26 cellular contexts compared by ENCODE assay signal in the genomic region with DNA sequence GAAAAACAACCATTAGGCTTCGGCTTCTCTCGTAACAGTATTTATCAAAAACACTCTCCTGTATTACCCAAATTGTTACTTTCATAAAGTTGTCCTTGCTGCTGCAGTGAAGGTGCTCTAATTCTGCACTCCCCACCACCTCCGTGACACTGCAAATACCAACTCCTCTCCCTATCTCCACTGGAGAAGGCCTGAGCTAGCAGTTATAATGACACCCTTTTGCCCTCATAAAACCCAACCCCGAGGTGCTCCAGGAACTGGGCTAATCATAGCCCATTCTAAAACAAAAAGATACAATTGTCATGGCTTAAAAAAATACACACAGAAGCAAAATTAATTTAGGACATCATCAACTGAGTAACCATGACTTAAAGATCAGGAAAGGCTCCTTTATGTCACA. TPM values are rescaled to one million over a fixed set of nuclear protein-coding genes. Genes with fewer than 3 reads are reported as not detected.
"Had no signal": no experiment of that assay in that cellular context is flagged by ENCODE, and none has a peak within 500 bp of the region (broad histone marks: within the 10 kb centered on the region; RNA-seq: fewer than 3 reads in every experiment).

No MANE protein-coding gene starts in this region.

- FAIRE-seq: urothelium cell line had no signal

- H3K4me3 ChIP-seq: hepatocyte, left lung, lower lobe of right lung, neural progenitor cell, right atrium auricular region, right lobe of liver, suprapubic skin, thoracic aorta, tibial artery, upper lobe of right lung had no signal

- H3K36me3 Mint-ChIP-seq: natural killer cell; neural progenitor cell; stimulated activated effector memory CD8-positive, alpha-beta T cell treated with anti-CD3 and anti-CD28 coated beads, Interleukin-12 subunit alpha, Interleukin-12 subunit beta, amount 100 ng/mL, for 72 hours had no signal

- H3K27ac ChIP-seq: hepatocyte, left lung, lower lobe of right lung, neural progenitor cell, neutrophil, right atrium auricular region, right lobe of liver, suprapubic skin, thoracic aorta, tibial artery, upper lobe of right lung had no signal

- H3K9ac ChIP-seq: neural progenitor cell had no signal

- H2AFZ ChIP-seq: hepatocyte, neural progenitor cell had no signal

- H3K27ac Mint-ChIP-seq: natural killer cell; nephron progenitor cell; neural progenitor cell; progenitor cell of endocrine pancreas; stimulated activated effector memory CD8-positive, alpha-beta T cell treated with anti-CD3 and anti-CD28 coated beads, Interleukin-12 subunit alpha, Interleukin-12 subunit beta, amount 100 ng/mL, for 72 hours; stimulated activated naive CD8-positive, alpha-beta T cell treated with anti-CD3 and anti-CD28 coated beads, Interleukin-15, Interleukin-2, amounts not matched to agents 100 ng/mL and 50 ng/mL, for 24 hours had no signal

- H3K9me3 ChIP-seq: left lung, lower lobe of right lung, neutrophil, right atrium auricular region, right lobe of liver, suprapubic skin, thoracic aorta, tibial artery, upper lobe of right lung had no signal

- H3K4me2 ChIP-seq: hepatocyte had no signal

- H3K36me3 ChIP-seq: left lung, lower lobe of right lung, neural progenitor cell, neutrophil, right atrium auricular region, right lobe of liver, suprapubic skin, thoracic aorta, tibial artery, upper lobe of right lung had no signal

- DNase-seq: left cardiac atrium; left lung; lower lobe of right lung; naive B cell; natural killer cell; nephron progenitor cell; right lobe of liver; stimulated activated CD4-positive, alpha-beta T cell treated with anti-CD3 and anti-CD28 coated beads, Interleukin-12 subunit alpha, Interleukin-12 subunit beta, amount 100 ng/mL, for 4 hours; stimulated activated CD4-positive, alpha-beta T cell treated with anti-CD3 and anti-CD28 coated beads, Interleukin-15, amount 100 ng/mL, for 24 hours; stimulated activated CD4-positive, alpha-beta T cell treated with anti-CD3 and anti-CD28 coated beads, Interleukin-2, amount 100 ng/mL, for 24 hours; stimulated activated CD4-positive, alpha-beta T cell treated with anti-CD3 and anti-CD28 coated beads, Interleukin-4, amount 100 ng/mL, for 1 hour; stimulated activated naive CD4-positive, alpha-beta T cell; tibial artery; trophoblast cell; upper lobe of right lung had no signal

- H3K4me3 Mint-ChIP-seq: naive B cell; natural killer cell; nephron progenitor cell; neural progenitor cell; stimulated activated effector memory CD8-positive, alpha-beta T cell treated with anti-CD3 and anti-CD28 coated beads, Interleukin-12 subunit alpha, Interleukin-12 subunit beta, amount 100 ng/mL, for 72 hours; stimulated activated naive CD8-positive, alpha-beta T cell treated with anti-CD3 and anti-CD28 coated beads, Interleukin-15, Interleukin-2, amounts not matched to agents 100 ng/mL and 50 ng/mL, for 24 hours had no signal

- H3K79me2 ChIP-seq: hepatocyte had no signal

- ATAC-seq: left cardiac atrium, lower lobe of right lung, natural killer cell, right lobe of liver, upper lobe of right lung had no signal

- H3K27me3 Mint-ChIP-seq: progenitor cell of endocrine pancreas; stimulated activated naive CD8-positive, alpha-beta T cell treated with anti-CD3 and anti-CD28 coated beads, Interleukin-15, Interleukin-2, amounts not matched to agents 100 ng/mL and 50 ng/mL, for 24 hours had no signal

- H3K27me3 ChIP-seq: hepatocyte, left lung, neural progenitor cell, neutrophil, right atrium auricular region, right lobe of liver, suprapubic skin, tibial artery, upper lobe of right lung had no signal

- H3K4me1 ChIP-seq: left lung, lower lobe of right lung, neural progenitor cell, right atrium auricular region, right lobe of liver, suprapubic skin, tibial artery, upper lobe of right lung had no signal

- H3K9me3 Mint-ChIP-seq: natural killer cell; stimulated activated effector memory CD8-positive, alpha-beta T cell treated with anti-CD3 and anti-CD28 coated beads, Interleukin-12 subunit alpha, Interleukin-12 subunit beta, amount 100 ng/mL, for 72 hours; stimulated activated naive CD8-positive, alpha-beta T cell treated with anti-CD3 and anti-CD28 coated beads, Interleukin-15, Interleukin-2, amounts not matched to agents 100 ng/mL and 50 ng/mL, for 24 hours had no signal

RNA-seq across cellular contexts. Expression of a gene that starts 59.2 kb away (rescaled TPM):
- total RNA-seq: skeletal muscle tissue had no signal
